10 cellular contexts compared by ENCODE assay signal in genomic region chr3:11291808-11292207, GRCh38. TPM values are rescaled to one million over a fixed set of nuclear protein-coding genes. Genes with fewer than 3 reads are reported as not detected.
DNase-seq lines count a peak whose midpoint lies in the region; ATAC-seq and TF ChIP-seq lines count a peak whose summit lies in the region.
"Had no signal": no experiment of that assay in that cellular context is flagged by ENCODE, and none has a peak within 500 bp of the region (broad histone marks: within the 10 kb centered on the region; RNA-seq: fewer than 3 reads in every experiment).

No MANE protein-coding gene starts in this region.

- H3K4me1 Mint-ChIP-seq in activated CD8-positive, alpha-beta T cell treated with anti-CD3 and anti-CD28 coated beads, Interleukin-2, amount 10 ng/mL, durations not matched to agents 7 days and 5 days (ENCODE audit: low read depth) = peaks cover 55% of the 10 kb centered on the region

- H3K9me3 ChIP-seq in BLaER1 = no peaks in the 10 kb centered on the region
- H3K9me3 ChIP-seq in lower lobe of right lung = no peaks in the 10 kb centered on the region
- no peaks in the 10 kb centered on the region for H3K9me3 ChIP-seq in PC-3 (ENCODE audit: low read length)
- H3K9me3 ChIP-seq: gastrocnemius medialis had no signal

- intact Hi-C loops in lower lobe of right lung (cut with DNase I) (no loop called here), PC-3 (cut with micrococcal nuclease) (no loop called here)

- H3K4me1 ChIP-seq in BLaER1 = peaks cover 54% of the 10 kb centered on the region
- peaks cover 52% of the 10 kb centered on the region for H3K4me1 ChIP-seq in lower lobe of right lung
- H3K4me1 ChIP-seq in PC-3 (ENCODE audit: insufficient read depth, low read length) = peaks cover 49% of the 10 kb centered on the region

- peaks cover 53% of the 10 kb centered on the region for H3K36me3 Mint-ChIP-seq in activated CD8-positive, alpha-beta T cell treated with anti-CD3 and anti-CD28 coated beads, Interleukin-2, amount 10 ng/mL, durations not matched to agents 7 days and 5 days (ENCODE audit: low read depth)

- H3K9ac ChIP-seq in BLaER1 = no peak overlapping the region
- H3K9ac ChIP-seq in PC-3 (ENCODE audit: low read length) = no peak overlapping the region

- H3K9me3 Mint-ChIP-seq in activated CD8-positive, alpha-beta T cell treated with anti-CD3 and anti-CD28 coated beads, Interleukin-2, amount 10 ng/mL, durations not matched to agents 7 days and 5 days (ENCODE audit: insufficient read depth) = no peaks in the 10 kb centered on the region

- DNase-seq in DMS53 (lab: John Stamatoyannopoulos, UW) (peak; percentile 82), lower lobe of right lung (no peak), iPS-NIHi11 (ENCODE audit: low spot score) (no peak), NCI-H524 (lab: John Stamatoyannopoulos, UW) (no peak), PC-3 (no peak)
- no peak for DNase-seq in activated CD8-positive, alpha-beta T cell treated with anti-CD3 and anti-CD28 coated beads, Interleukin-2, amount 10 ng/mL, durations not matched to agents 7 days and 5 days
- DNase-seq: gastrocnemius medialis, retina had no signal

- H3K4me3 Mint-ChIP-seq in activated CD8-positive, alpha-beta T cell treated with anti-CD3 and anti-CD28 coated beads, Interleukin-2, amount 10 ng/mL, durations not matched to agents 7 days and 5 days = peak overlapping the region; percentile 39

- CTCF ChIA-PET in activated CD8-positive, alpha-beta T cell treated with anti-CD3 and anti-CD28 coated beads, Interleukin-2, amount 10 ng/mL, durations not matched to agents 7 days and 5 days (lab: Charles Lee) = interaction anchor here (1.0 to 4.0 kb wide), 7 partner anchors 10 to 56 kb away, joined by 3 to 32 read pairs (median 5); partner anchors contain the start of gene ATG7
- CTCF ChIA-PET in PC-3 (lab: Charles Lee) = no interaction called here

- H3F3A ChIP-seq in PC-3 (ENCODE audit: low read length, unreplicated experiment) = peaks cover 28% of the 10 kb centered on the region

- ATAC-seq in activated CD8-positive, alpha-beta T cell treated with anti-CD3 and anti-CD28 coated beads, Interleukin-2, amount 10 ng/mL, durations not matched to agents 7 days and 5 days = peak; percentile 13
- ATAC-seq in lower lobe of right lung = no peak
- ATAC-seq in GM21786 (IDR thresholded peaks at IDR 0.05; ENCODE audit: unreplicated experiment) = no peak
- ATAC-seq in PC-3 = no peak
- ATAC-seq: gastrocnemius medialis had no signal

- no peak overlapping the region for H2AFZ ChIP-seq in PC-3 (ENCODE audit: low read length)

- H4K20me1 ChIP-seq in BLaER1 (peaks cover 65% of the 10 kb centered on the region), PC-3 (ENCODE audit: low read length) (no peaks in the 10 kb centered on the region)

- BruUV-seq in PC-3 (replicated peaks; lab: Mats Ljungman, UMichigan) = no TSS peak

- peak overlapping the region; percentile 95 for H3K27ac Mint-ChIP-seq in activated CD8-positive, alpha-beta T cell treated with anti-CD3 and anti-CD28 coated beads, Interleukin-2, amount 10 ng/mL, durations not matched to agents 7 days and 5 days

- H3K4me3 ChIP-seq in BLaER1 (no peak overlapping the region), lower lobe of right lung (no peak overlapping the region), PC-3 (ENCODE audit: low read length) (no peak overlapping the region)
- H3K4me3 ChIP-seq: gastrocnemius medialis had no signal

- no peaks in the 10 kb centered on the region for H3K9me2 ChIP-seq in PC-3 (replicated peaks; ENCODE audit: low read length)

- POLR2A ChIA-PET in activated CD8-positive, alpha-beta T cell treated with anti-CD3 and anti-CD28 coated beads, Interleukin-2, amount 10 ng/mL, durations not matched to agents 7 days and 5 days (lab: Charles Lee) = interaction anchor here (0.8 to 3.0 kb wide), 3 partner anchors 14 to 519 kb away, joined by 3 to 33 read pairs (median 3); partner anchors contain the start of gene ATG7
- POLR2A ChIA-PET in PC-3 (lab: Charles Lee; ENCODE audit: unreplicated experiment) = no interaction called here

- no peak for TF ChIP-seq CTCF in lower lobe of right lung (IDR thresholded peaks at IDR 0.05)
- no peak for TF ChIP-seq CTCF in PC-3 (conservative IDR thresholded peaks at IDR 0.05; ENCODE audit: low read depth, low read length)

- H3K27me3 Mint-ChIP-seq in activated CD8-positive, alpha-beta T cell treated with anti-CD3 and anti-CD28 coated beads, Interleukin-2, amount 10 ng/mL, durations not matched to agents 7 days and 5 days (ENCODE audit: low read depth) = no peaks in the 10 kb centered on the region

- H3K4me2 ChIP-seq in BLaER1 (peak overlapping the region; percentile 86), PC-3 (ENCODE audit: low read length) (no peak overlapping the region)

- H3K79me2 ChIP-seq in PC-3 (ENCODE audit: low read length) = peaks cover 60% of the 10 kb centered on the region

- H3K27me3 ChIP-seq in BLaER1 (no peaks in the 10 kb centered on the region), lower lobe of right lung (ENCODE audit: low read depth) (no peaks in the 10 kb centered on the region), PC-3 (ENCODE audit: low read length) (no peaks in the 10 kb centered on the region)
- H3K27me3 ChIP-seq: gastrocnemius medialis had no signal

- H3K27ac ChIP-seq in BLaER1 (no peak overlapping the region), lower lobe of right lung (peak overlapping the region; percentile 7), PC-3 (ENCODE audit: low read length) (no peak overlapping the region; the same call in 1 of the 2 replicates)
- H3K27ac ChIP-seq: gastrocnemius medialis had no signal

- peaks cover 28% of the 10 kb centered on the region for H3K36me3 ChIP-seq in BLaER1
- no peaks in the 10 kb centered on the region for H3K36me3 ChIP-seq in lower lobe of right lung
- peaks cover 7% of the 10 kb centered on the region; the same call in 1 of the 2 replicates for H3K36me3 ChIP-seq in PC-3 (ENCODE audit: low read depth, low read length)
- H3K36me3 ChIP-seq: gastrocnemius medialis had no signal

RNA-seq across cellular contexts. Expression of gene ATG7, which starts 19.6 kb away (rescaled TPM):
- 10 to 100 TPM; 36.8 to 40.0 TPM for total RNA-seq in activated CD8-positive, alpha-beta T cell treated with anti-CD3 and anti-CD28 coated beads, Interleukin-2, amount 10 ng/mL, durations not matched to agents 7 days and 5 days
- total RNA-seq in lower lobe of right lung (61.7 TPM), PC-3 (2014; rRNA removed) (33.2 and 36.5 TPM in 2 replicates)
